1 cellular context compared by ENCODE assay signal in genomic region chr3:17891139-17891850, GRCh38.
TF ChIP-seq lines count a peak whose summit lies in the region.

No MANE protein-coding gene starts in this region.

TF ChIP-seq in IMR-90, 13 proteins besides CTCF, POLR2A, EP300 and RAD21 (continued from another document):
- TF ChIP-seq ELK1 (IDR thresholded peaks at IDR 0.05; ENCODE audit: borderline replicate concordance, low read depth, low read length) = no peak
- TF ChIP-seq MAFK (IDR thresholded peaks at IDR 0.05; ENCODE audit: low read depth, low read length) = no peak
TF ChIP-seq in IMR-90: peak in this region for 0.
